Comparison of ENCODE assay signal across 25 cellular contexts in genomic region chr7:96407427-96407826, GRCh38.
DNase-seq lines count a peak whose midpoint lies in the region; ATAC-seq, FAIRE-seq and TF ChIP-seq lines count a peak whose summit lies in the region.
"Had no signal": no experiment of that assay in that cellular context is flagged by ENCODE, and none has a peak within 500 bp of the region (broad histone marks: within the 10 kb centered on the region; RNA-seq: fewer than 3 reads in every experiment).

No MANE protein-coding gene starts in this region.

- ATAC-seq in PC-3 (no peak), HG03025 (IDR thresholded peaks at IDR 0.05; ENCODE audit: low FRiP score, unreplicated experiment) (no peak), upper lobe of left lung (ENCODE audit: low FRiP score in 2 of 2) (no peak)
- ATAC-seq in effector memory CD8-positive, alpha-beta T cell (replicated peaks) = no peak
- ATAC-seq: activated CD4-positive, CD25-positive, alpha-beta regulatory T cell treated with anti-CD3 and anti-CD28 coated beads, Interleukin-2, amount 50 U/mL, for 24 hours; activated T-cell treated with anti-CD3 and anti-CD28 coated beads, Interleukin-2, amount 50 U/mL, for 4 hours had no signal

- no peaks in the 10 kb centered on the region for H3K9me2 ChIP-seq in PC-3 (replicated peaks; ENCODE audit: low read length)

- H3K36me3 Mint-ChIP-seq in endothelial cell (ENCODE audit: low read depth, unreplicated experiment) = no peaks in the 10 kb centered on the region
- peaks cover 2% of the 10 kb centered on the region for H3K36me3 Mint-ChIP-seq in effector memory CD8-positive, alpha-beta T cell (ENCODE audit: insufficient read depth)
- H3K36me3 Mint-ChIP-seq: activated naive CD4-positive, alpha-beta T cell treated with anti-CD3 and anti-CD28 coated beads, Interleukin-2, amount 10 ng/mL, durations not matched to agents 7 days and 5 days had no signal

- intact Hi-C loops in PC-3 (cut with micrococcal nuclease) = no loop called here

- TF ChIP-seq POLR2A in upper lobe of left lung (IDR thresholded peaks at IDR 0.05) = no peak

- no peaks in the 10 kb centered on the region for H3K27me3 Mint-ChIP-seq in endothelial cell (ENCODE audit: unreplicated experiment)
- H3K27me3 Mint-ChIP-seq in effector memory CD8-positive, alpha-beta T cell = peaks cover 18 to 43% of the 10 kb centered on the region in 2 donors

- H3K9me3 Mint-ChIP-seq in endothelial cell (ENCODE audit: unreplicated experiment) = no peaks in the 10 kb centered on the region
- no peaks in the 10 kb centered on the region for H3K9me3 Mint-ChIP-seq in effector memory CD8-positive, alpha-beta T cell
- H3K9me3 Mint-ChIP-seq: activated naive CD4-positive, alpha-beta T cell treated with anti-CD3 and anti-CD28 coated beads, Interleukin-2, amount 10 ng/mL, durations not matched to agents 7 days and 5 days; activated T-cell treated with anti-CD3 and anti-CD28 coated beads, Interleukin-2, amount 50 U/mL, for 4 hours had no signal

- no peak overlapping the region for H3K9ac ChIP-seq in PC-3 (ENCODE audit: low read length)
- peak overlapping the region; percentile 28 for H3K9ac ChIP-seq in mesenchymal stem cell (ENCODE audit: low read length)

- H3K4ac ChIP-seq in mesenchymal stem cell (ENCODE audit: low read depth in 1 of 2, low read length in 2 of 2) = no peak overlapping the region

- no peaks in the 10 kb centered on the region for H3K79me2 ChIP-seq in PC-3 (ENCODE audit: low read length)

- no peak for TF ChIP-seq CTCF in PC-3 (conservative IDR thresholded peaks at IDR 0.05; ENCODE audit: low read depth, low read length)
- TF ChIP-seq CTCF in bronchial epithelial cell (IDR thresholded peaks at IDR 0.05; ENCODE audit: insufficient read depth, low read length, severe bottlenecking) = no peak
- no peak for TF ChIP-seq CTCF in endothelial cell (IDR thresholded peaks at IDR 0.05; ENCODE audit: unreplicated experiment)
- TF ChIP-seq CTCF in upper lobe of left lung (IDR thresholded peaks at IDR 0.05) = no peak

- no peak overlapping the region for H2BK120ac ChIP-seq in mesenchymal stem cell (ENCODE audit: low read depth, low read length)

- H3K23ac ChIP-seq in mesenchymal stem cell (ENCODE audit: low read length in 2 of 2) = no peak overlapping the region

- H3K14ac ChIP-seq in mesenchymal stem cell (ENCODE audit: low read length in 2 of 2) = no peak overlapping the region

- H2BK12ac ChIP-seq in mesenchymal stem cell (ENCODE audit: low read length in 2 of 2) = no peak overlapping the region

- no peak overlapping the region for H2BK5ac ChIP-seq in mesenchymal stem cell (ENCODE audit: low read depth, low read length, poor library complexity, severe bottlenecking)

- H3K18ac ChIP-seq in mesenchymal stem cell (ENCODE audit: low read depth in 1 of 2, low read length in 2 of 2) = no peak overlapping the region

- CTCF ChIA-PET in PC-3 (lab: Charles Lee) = interaction anchor here (0.6 kb wide), 1 partner anchor 80 kb away, joined by 4 read pairs; no protein-coding TSS in a partner anchor

- no peak for FAIRE-seq in bronchial epithelial cell (lab: Jason Lieb, UNC)
- FAIRE-seq: keratinocyte, urothelium cell line had no signal

- POLR2A ChIA-PET in PC-3 (lab: Charles Lee; ENCODE audit: unreplicated experiment) = no interaction called here

- H3K4me3 ChIP-seq in PC-3 (ENCODE audit: low read length) = no peak overlapping the region
- no peak overlapping the region for H3K4me3 ChIP-seq in bronchial epithelial cell (ENCODE audit: low read depth, low read length)
- H3K4me3 ChIP-seq in mesenchymal stem cell (ENCODE audit: insufficient read depth in 1 of 2, low read depth in 1 of 2, low read length in 2 of 2) = no peak overlapping the region
- H3K4me3 ChIP-seq in upper lobe of left lung = no peak overlapping the region
- H3K4me3 ChIP-seq: right atrium auricular region had no signal

- no peak for TF ChIP-seq EP300 in upper lobe of left lung (IDR thresholded peaks at IDR 0.05)

- H3K4me2 ChIP-seq in PC-3 (ENCODE audit: low read length) (no peak overlapping the region), mesenchymal stem cell (ENCODE audit: low read length, poor library complexity, severe bottlenecking) (no peak overlapping the region)

- H2AFZ ChIP-seq in PC-3 (ENCODE audit: low read length) = no peak overlapping the region
- no peak overlapping the region for H2AFZ ChIP-seq in mesenchymal stem cell (ENCODE audit: low read depth, low read length)

- H3K36me3 ChIP-seq in PC-3 (ENCODE audit: low read depth, low read length) (no peaks in the 10 kb centered on the region), bronchial epithelial cell (ENCODE audit: control insufficient read depth, insufficient read depth, low read length) (no peaks in the 10 kb centered on the region), mesenchymal stem cell (ENCODE audit: control insufficient read depth in 1 of 2, insufficient read depth in 2 of 2, low read depth in 1 of 2, low read length in 2 of 2) (no peaks in the 10 kb centered on the region), upper lobe of left lung (no peaks in the 10 kb centered on the region)
- H3K36me3 ChIP-seq: right atrium auricular region had no signal

- BruUV-seq in PC-3 (replicated peaks; lab: Mats Ljungman, UMichigan) = no TSS peak

- H3K9me3 ChIP-seq in PC-3 (ENCODE audit: low read length) (no peaks in the 10 kb centered on the region), mesenchymal stem cell (ENCODE audit: control insufficient read depth, low read length) (no peaks in the 10 kb centered on the region), upper lobe of left lung (no peaks in the 10 kb centered on the region)
- H3K9me3 ChIP-seq: right atrium auricular region had no signal

- no peak overlapping the region for H2BK15ac ChIP-seq in mesenchymal stem cell (ENCODE audit: low read depth, poor library complexity, severe bottlenecking)

- H3F3A ChIP-seq in PC-3 (ENCODE audit: low read length, unreplicated experiment) = no peaks in the 10 kb centered on the region

- H3K4me1 ChIP-seq in PC-3 (ENCODE audit: insufficient read depth, low read length) (peaks cover 8% of the 10 kb centered on the region; the same call in 1 of the 2 replicates), mesenchymal stem cell (ENCODE audit: control insufficient read depth, insufficient read depth, low read depth, low read length) (no peaks in the 10 kb centered on the region), upper lobe of left lung (no peaks in the 10 kb centered on the region)
- H3K4me1 ChIP-seq: right atrium auricular region had no signal

- H3K27ac ChIP-seq in PC-3 (ENCODE audit: low read length) (no peak overlapping the region), mesenchymal stem cell (ENCODE audit: low read length, poor library complexity, severe bottlenecking) (no peak overlapping the region), upper lobe of left lung (no peak overlapping the region)
- H3K27ac ChIP-seq: right atrium auricular region had no signal

- no peak overlapping the region for H3K4me3 Mint-ChIP-seq in endothelial cell (ENCODE audit: unreplicated experiment)
- H3K4me3 Mint-ChIP-seq in effector memory CD8-positive, alpha-beta T cell = no peak overlapping the region
- H3K4me3 Mint-ChIP-seq: activated naive CD4-positive, alpha-beta T cell treated with anti-CD3 and anti-CD28 coated beads, Interleukin-2, amount 10 ng/mL, durations not matched to agents 7 days and 5 days; activated T-cell treated with anti-CD3 and anti-CD28 coated beads, Interleukin-2, amount 50 U/mL, for 4 hours had no signal

- no peak overlapping the region for H2AK5ac ChIP-seq in mesenchymal stem cell (ENCODE audit: low read length, severe bottlenecking)

- H4K91ac ChIP-seq in mesenchymal stem cell (ENCODE audit: low read length) = no peak overlapping the region

- DNase-seq in Caki2 (ENCODE audit: low read depth) = peak; percentile 18
- DNase-seq in PC-3 = peak; percentile 36
- DNase-seq in bronchial epithelial cell (ENCODE audit: low read depth) = peak; percentile 48
- DNase-seq in mesenchymal stem cell = peak; percentile 11
- no peak for DNase-seq in endothelial cell (ENCODE audit: low spot score)
- no peak for DNase-seq in effector memory CD8-positive, alpha-beta T cell
- no peak for DNase-seq in upper lobe of left lung
- DNase-seq: activated naive CD4-positive, alpha-beta T cell treated with anti-CD3 and anti-CD28 coated beads, Interleukin-2, amount 10 ng/mL, durations not matched to agents 7 days and 5 days; activated T-cell treated with anti-CD3 and anti-CD28 coated beads, Interleukin-2, amount 50 U/mL, for 4 hours; DMS 273 treated with DMSO at 0.1 percent for 48 hours; effector memory CD4-positive, alpha-beta T cell; GF-D8; KBM-7; NCI-H1930; NCI-H446 treated with DMSO at 0.1 percent for 48 hours; NK-92 treated with Interleukin-12 subunit alpha and Interleukin-12 subunit beta, amount 100 ng/mL, for 24 hours; occipital lobe; RPMI8226; stimulated activated CD4-positive, alpha-beta T cell treated with anti-CD3 and anti-CD28 coated beads, Interleukin-15, amount 100 ng/mL, for 24 hours; substantia nigra had no signal

- no peak overlapping the region for H3K27ac Mint-ChIP-seq in endothelial cell (ENCODE audit: unreplicated experiment)
- H3K27ac Mint-ChIP-seq in effector memory CD8-positive, alpha-beta T cell = no peak overlapping the region
- H3K27ac Mint-ChIP-seq: activated naive CD4-positive, alpha-beta T cell treated with anti-CD3 and anti-CD28 coated beads, Interleukin-2, amount 10 ng/mL, durations not matched to agents 7 days and 5 days had no signal

- no peaks in the 10 kb centered on the region for H4K20me1 ChIP-seq in PC-3 (ENCODE audit: low read length)

- in situ Hi-C loops in Caki2 (cut with HindIII; ENCODE audit: low pct_unique_long_range_greater_than_20kb, low sequenced_read_pairs) = no loop called here

- H3K79me1 ChIP-seq in mesenchymal stem cell (replicated peaks; ENCODE audit: low read length, poor library complexity, severe bottlenecking) = no peaks in the 10 kb centered on the region

- H3K4me1 Mint-ChIP-seq in endothelial cell (ENCODE audit: unreplicated experiment) = no peaks in the 10 kb centered on the region
- no peaks in the 10 kb centered on the region for H3K4me1 Mint-ChIP-seq in effector memory CD8-positive, alpha-beta T cell (ENCODE audit: low read depth in 2 of 2)
- H3K4me1 Mint-ChIP-seq: activated naive CD4-positive, alpha-beta T cell treated with anti-CD3 and anti-CD28 coated beads, Interleukin-2, amount 10 ng/mL, durations not matched to agents 7 days and 5 days had no signal

- H3K27me3 ChIP-seq in PC-3 (ENCODE audit: low read length) (no peaks in the 10 kb centered on the region), bronchial epithelial cell (ENCODE audit: control insufficient read depth, insufficient read depth, low read length) (no peaks in the 10 kb centered on the region), mesenchymal stem cell (ENCODE audit: control insufficient read depth in 1 of 2, insufficient read depth in 1 of 2, low read length in 2 of 2) (no peaks in the 10 kb centered on the region), upper lobe of left lung (no peaks in the 10 kb centered on the region)
- H3K27me3 ChIP-seq: right atrium auricular region had no signal

- no peak overlapping the region for H4K8ac ChIP-seq in mesenchymal stem cell (ENCODE audit: low read length)

Comparison
In these comparisons a context has a peak if more than half of its experiments do, and no peak if none do; other contexts are left out.
1. DNase-seq: peak in Caki2 (single experiment), PC-3 (single experiment), bronchial epithelial cell (single experiment) and mesenchymal stem cell (single experiment); none in endothelial cell (single experiment), effector memory CD8-positive, alpha-beta T cell (0 of 3) and upper lobe of left lung (0 of 2).